16 cellular contexts compared by ENCODE assay signal in the genomic region with DNA sequence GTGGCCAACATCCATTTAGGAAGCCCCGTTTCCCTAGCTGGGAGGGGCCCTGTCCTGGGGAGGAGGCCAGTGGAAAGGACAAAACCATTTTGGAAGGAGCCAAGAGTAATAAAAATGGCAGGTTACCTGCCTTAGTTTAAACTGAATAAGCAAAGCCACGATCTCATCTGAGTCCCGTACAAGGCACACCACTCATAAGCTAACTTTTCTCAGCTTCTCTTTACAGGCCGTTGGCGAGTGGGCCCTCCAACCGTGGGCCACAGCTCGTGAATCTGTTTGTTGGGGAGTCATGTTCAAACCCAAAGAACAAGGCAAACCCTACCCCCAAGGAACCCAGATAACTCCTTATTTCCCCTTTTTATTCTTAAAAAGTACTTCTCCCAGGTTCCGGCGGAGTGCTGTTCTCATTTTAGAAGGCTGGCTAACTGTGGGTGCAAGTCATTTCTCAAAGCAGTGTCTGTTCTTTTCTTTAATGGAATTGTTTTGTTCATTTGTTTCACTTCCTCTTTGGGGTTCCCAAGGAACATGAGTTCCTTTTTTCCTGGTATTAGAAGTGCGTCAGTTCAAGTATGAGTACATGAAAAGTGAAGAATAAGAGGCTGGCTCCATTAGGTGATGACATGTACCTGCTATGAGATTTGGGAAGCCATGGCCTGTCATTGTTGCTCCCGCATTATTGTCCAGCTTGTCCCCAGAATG.
A peak's percentile ranks its signal among the peaks of the same experiment; 100 is the strongest.
DNase-seq lines count a peak whose midpoint lies in the region; ATAC-seq and TF ChIP-seq lines count a peak whose summit lies in the region.
"Had no signal": no experiment of that assay in that cellular context is flagged by ENCODE, and none has a peak within 500 bp of the region (broad histone marks: within the 10 kb centered on the region; RNA-seq: fewer than 3 reads in every experiment).

No MANE protein-coding gene starts in this region.

- WGBS in sigmoid colon, 2 donors: 68 to 87% methylated on average over 11 of the region's 11 CpGs

- H3K4me1 ChIP-seq in SJSA1 (replicated peaks): peaks cover 17% of the 10 kb centered on the region
- no peaks in the 10 kb centered on the region for H3K4me1 ChIP-seq in sigmoid colon
- peaks cover 10% of the 10 kb centered on the region for H3K4me1 ChIP-seq in vagina
- H3K4me1 ChIP-seq: body of pancreas, HAP-1 had no signal

- peak; percentile 3 for DNase-seq in G401 (ENCODE audit: low spot score)
- no peak for DNase-seq in SJSA1 (ENCODE audit: low read depth in 1 of 2, low spot score in 2 of 2)
- no peak for DNase-seq in left ventricle myocardium superior
- DNase-seq in sigmoid colon: no peak
- DNase-seq in MG63: no peak
- DNase-seq in vagina (ENCODE audit: extremely low spot score in 2 of 2): no peak
- no peak for DNase-seq in NCI-H2196 (lab: John Stamatoyannopoulos, UW; ENCODE audit: unreplicated experiment)
- DNase-seq in NCI-H1092 treated with DMSO at 0.1 percent for 48 hours (lab: John Stamatoyannopoulos, UW): no peak
- DNase-seq: activated CD4-positive, alpha-beta T cell treated with anti-CD3 and anti-CD28 coated beads, Interleukin-2, amount 10 ng/mL, durations not matched to agents 24 days and 14 days; DND-41; endodermal cell; glutamatergic neuron; left cardiac atrium; stimulated activated CD4-positive, alpha-beta T cell treated with anti-CD3 and anti-CD28 coated beads, Interleukin-15, amount 100 ng/mL, for 24 hours had no signal

- intact Hi-C loops in left ventricle myocardium superior (cut with micrococcal nuclease): no loop called here
- intact Hi-C loops in sigmoid colon (cut with DNase I): no loop called here
- intact Hi-C loops in vagina (cut with DNase I): no loop called here

- no peak for TF ChIP-seq CTCF in sigmoid colon (IDR thresholded peaks at IDR 0.05)
- TF ChIP-seq CTCF in vagina (IDR thresholded peaks at IDR 0.05): no peak

- 0 out of 2 replicates have a peak overlapping the region, but pooled peaks have one; percentile 8 for H3K27ac ChIP-seq in SJSA1
- H3K27ac ChIP-seq in sigmoid colon: peak overlapping the region; percentile 7 to 45 (median 24)
- H3K27ac ChIP-seq in vagina: no peak overlapping the region

- H3K27me3 ChIP-seq in SJSA1 (replicated peaks): no peaks in the 10 kb centered on the region
- no peaks in the 10 kb centered on the region for H3K27me3 ChIP-seq in sigmoid colon
- H3K27me3 ChIP-seq in MG63: no peaks in the 10 kb centered on the region
- no peaks in the 10 kb centered on the region for H3K27me3 ChIP-seq in vagina
- H3K27me3 ChIP-seq: body of pancreas had no signal

- in situ Hi-C loops in G401 (cut with HindIII; ENCODE audit: low sequenced_read_pairs): no loop called here

- H3K36me3 ChIP-seq in SJSA1 (no peaks in the 10 kb centered on the region), sigmoid colon (no peaks in the 10 kb centered on the region), MG63 (no peaks in the 10 kb centered on the region), vagina (no peaks in the 10 kb centered on the region)
- H3K36me3 ChIP-seq: HAP-1 had no signal

- peak; percentile 38 for ATAC-seq in left ventricle myocardium superior

- H3K9me3 ChIP-seq in SJSA1 (replicated peaks): no peaks in the 10 kb centered on the region
- H3K9me3 ChIP-seq in sigmoid colon: no peaks in the 10 kb centered on the region
- no peaks in the 10 kb centered on the region for H3K9me3 ChIP-seq in MG63
- H3K9me3 ChIP-seq in vagina: no peaks in the 10 kb centered on the region
- H3K9me3 ChIP-seq: body of pancreas, HAP-1 had no signal

- peak in 1 of 4 donors; percentile 77 for TF ChIP-seq EP300 in sigmoid colon (IDR thresholded peaks at IDR 0.05)

- no peak overlapping the region for H3K4me3 ChIP-seq in SJSA1
- no peak overlapping the region for H3K4me3 ChIP-seq in sigmoid colon
- no peak overlapping the region for H3K4me3 ChIP-seq in MG63
- no peak overlapping the region for H3K4me3 ChIP-seq in vagina
- H3K4me3 ChIP-seq: body of pancreas, HAP-1 had no signal

- no peak for TF ChIP-seq POLR2A in sigmoid colon (IDR thresholded peaks at IDR 0.05)
- no peak for TF ChIP-seq POLR2A in vagina (IDR thresholded peaks at IDR 0.05)
